10 cellular contexts compared by ENCODE assay signal in the genomic region with DNA sequence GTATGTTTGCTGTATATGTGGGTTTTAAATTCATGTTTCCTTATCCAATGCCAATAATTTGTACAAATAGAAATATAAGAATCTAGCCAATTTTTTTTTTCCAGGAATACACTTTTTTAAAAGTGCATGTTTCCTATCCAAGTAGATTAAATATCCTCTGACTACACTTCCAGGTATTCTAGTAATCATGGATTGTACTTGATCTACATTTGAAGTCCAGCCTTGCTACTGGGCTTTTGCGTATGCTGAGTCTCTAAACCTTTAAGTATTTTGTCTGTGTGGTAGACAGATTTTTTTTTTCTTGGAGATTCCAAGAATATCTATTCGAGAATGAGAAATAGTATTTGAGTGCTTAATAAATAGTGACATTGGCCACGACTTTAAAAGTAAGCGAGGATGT.
DNase-seq lines count a peak whose midpoint lies in the region; ATAC-seq and TF ChIP-seq lines count a peak whose summit lies in the region.
"Had no signal": no experiment of that assay in that cellular context is flagged by ENCODE, and none has a peak within 500 bp of the region (broad histone marks: within the 10 kb centered on the region; RNA-seq: fewer than 3 reads in every experiment).

No MANE protein-coding gene starts in this region.

- peak overlapping the region; percentile 46; the same call in 1 of the 2 replicates for H2AFZ ChIP-seq in Loucy (ENCODE audit: low read length)

- H3K36me3 ChIP-seq in Loucy (ENCODE audit: insufficient read depth, low read length) (no peaks in the 10 kb centered on the region), brain microvascular endothelial cell (replicated peaks) (peaks cover 42% of the 10 kb centered on the region), lower lobe of right lung (peaks cover 90% of the 10 kb centered on the region), tibial nerve (peaks cover 0 to 72% (median 5%) of the 10 kb centered on the region in 3 donors)

- H3K27me3 ChIP-seq in Loucy (ENCODE audit: insufficient read depth, low read length, poor library complexity, severe bottlenecking) (no peaks in the 10 kb centered on the region), brain microvascular endothelial cell (replicated peaks) (no peaks in the 10 kb centered on the region), lower lobe of right lung (ENCODE audit: low read depth) (no peaks in the 10 kb centered on the region), tibial nerve (no peaks in the 10 kb centered on the region)

- H3K4me1 ChIP-seq in Loucy (ENCODE audit: insufficient read depth, low read length, poor library complexity, severe bottlenecking) (no peaks in the 10 kb centered on the region), lower lobe of right lung (no peaks in the 10 kb centered on the region), tibial nerve (peaks cover 0 to 33% (median 7%) of the 10 kb centered on the region in 4 donors)

- DNase-seq in brain microvascular endothelial cell (no peak), lower lobe of right lung (no peak), tibial nerve (ENCODE audit: low spot score in 2 of 2) (no peak), NCI-H146 treated with DMSO at 0.1 percent for 48 hours (lab: John Stamatoyannopoulos, UW; ENCODE audit: unreplicated experiment) (no peak), NCI-H187 (lab: John Stamatoyannopoulos, UW) (no peak)
- DNase-seq in activated naive CD4-positive, alpha-beta T cell treated with anti-CD3 and anti-CD28 coated beads, Interleukin-2, amount 50 U/mL, for 72 hours (ENCODE audit: low spot score in 2 of 2), result no peak
- DNase-seq: naive thymus-derived CD8-positive, alpha-beta T cell; NCI-H1436 had no signal

- WGBS in tibial nerve, 2 donors, result 82 to 85% methylated on average over 4 of the region's 4 CpGs

- no peak overlapping the region for H3K27ac Mint-ChIP-seq in activated naive CD4-positive, alpha-beta T cell treated with anti-CD3 and anti-CD28 coated beads, Interleukin-2, amount 50 U/mL, for 72 hours
- H3K27ac Mint-ChIP-seq: activated naive CD8-positive, alpha-beta T cell; naive thymus-derived CD8-positive, alpha-beta T cell had no signal

- no peaks in the 10 kb centered on the region for H3K9me2 ChIP-seq in Loucy (replicated peaks; ENCODE audit: low read depth, low read length)

- no peaks in the 10 kb centered on the region for H3K79me2 ChIP-seq in Loucy (ENCODE audit: insufficient read depth, low read length)

- H3K9me3 Mint-ChIP-seq in activated naive CD4-positive, alpha-beta T cell treated with anti-CD3 and anti-CD28 coated beads, Interleukin-2, amount 50 U/mL, for 72 hours, result no peaks in the 10 kb centered on the region
- H3K9me3 Mint-ChIP-seq: naive thymus-derived CD8-positive, alpha-beta T cell had no signal

- H3K9me3 ChIP-seq in Loucy (ENCODE audit: insufficient read depth, low read depth, low read length), result no peaks in the 10 kb centered on the region
- no peaks in the 10 kb centered on the region for H3K9me3 ChIP-seq in lower lobe of right lung
- H3K9me3 ChIP-seq in tibial nerve, result no peaks in the 10 kb centered on the region

- H3K4me3 ChIP-seq in Loucy (ENCODE audit: low read length, poor library complexity, severe bottlenecking), result no peak overlapping the region
- peak overlapping the region; percentile 33 for H3K4me3 ChIP-seq in brain microvascular endothelial cell (ENCODE audit: low read depth, low read length)
- no peak overlapping the region for H3K4me3 ChIP-seq in lower lobe of right lung
- peak overlapping the region in 1 of 4 donors; percentile 34 for H3K4me3 ChIP-seq in tibial nerve

- no peak for TF ChIP-seq POLR2A in tibial nerve (IDR thresholded peaks at IDR 0.05)

- no peak for TF ChIP-seq EP300 in tibial nerve (IDR thresholded peaks at IDR 0.05)

- TF ChIP-seq CTCF in Loucy (conservative IDR thresholded peaks at IDR 0.05; ENCODE audit: low read length) (no peak), brain microvascular endothelial cell (IDR thresholded peaks at IDR 0.05; ENCODE audit: low read depth, low read length, missing control alignments) (no peak), lower lobe of right lung (IDR thresholded peaks at IDR 0.05) (no peak), tibial nerve (IDR thresholded peaks at IDR 0.05) (no peak)

- no peaks in the 10 kb centered on the region for H3K36me3 Mint-ChIP-seq in activated naive CD4-positive, alpha-beta T cell treated with anti-CD3 and anti-CD28 coated beads, Interleukin-2, amount 50 U/mL, for 72 hours
- H3K36me3 Mint-ChIP-seq: activated naive CD8-positive, alpha-beta T cell; naive thymus-derived CD8-positive, alpha-beta T cell had no signal

- intact Hi-C loops in lower lobe of right lung (cut with DNase I), result no loop called here

- no peak overlapping the region for H3K4me2 ChIP-seq in Loucy (ENCODE audit: low read depth, low read length, poor library complexity, severe bottlenecking)

- no peaks in the 10 kb centered on the region for H4K20me1 ChIP-seq in Loucy (ENCODE audit: insufficient read depth, low read length, poor library complexity, severe bottlenecking)

- ATAC-seq in lower lobe of right lung, result no peak
- ATAC-seq in activated naive CD4-positive, alpha-beta T cell treated with anti-CD3 and anti-CD28 coated beads, Interleukin-2, amount 50 U/mL, for 72 hours, result no peak
- ATAC-seq: naive thymus-derived CD8-positive, alpha-beta T cell had no signal

- H3F3A ChIP-seq in Loucy (ENCODE audit: low read depth), result no peaks in the 10 kb centered on the region

- peak overlapping the region; percentile 94 for H3K27ac ChIP-seq in brain microvascular endothelial cell
- peak overlapping the region; percentile 33 for H3K27ac ChIP-seq in lower lobe of right lung
- peak overlapping the region; percentile 9 to 68 (median 60) for H3K27ac ChIP-seq in tibial nerve

- no peak overlapping the region for H3K9ac ChIP-seq in Loucy (ENCODE audit: low read depth, low read length, poor library complexity, severe bottlenecking)

- in situ Hi-C loops in brain microvascular endothelial cell (cut with HindIII; ENCODE audit: low pct_ligation_motif_present, low sequenced_read_pairs), result loop anchor here (25.0 kb wide), 1 partner anchor 269 kb away; no protein-coding TSS in a partner anchor

Comparison
In these comparisons a context has a peak if more than half of its experiments do, and no peak if none do; other contexts are left out.
1. H3K27ac ChIP-seq: peak in every context shown above with its lines; median percentile 94 in brain microvascular endothelial cell; 60 in tibial nerve; 33 in lower lobe of right lung.